In genomic region chr4:7134737-7135388, GRCh38 we compare ENCODE assay signal across 9 cellular contexts. TPM values are rescaled to one million over a fixed set of nuclear protein-coding genes. Genes with fewer than 3 reads are reported as not detected.
DNase-seq lines count a peak whose midpoint lies in the region; ATAC-seq and TF ChIP-seq lines count a peak whose summit lies in the region.
"Had no signal": no experiment of that assay in that cellular context is flagged by ENCODE, and none has a peak within 500 bp of the region (broad histone marks: within the 10 kb centered on the region; RNA-seq: fewer than 3 reads in every experiment).

No MANE protein-coding gene starts in this region.

- H3K4me2 ChIP-seq in mammary epithelial cell (ENCODE audit: insufficient read depth, low read depth, low read length), result no peak overlapping the region

- H3K79me2 ChIP-seq in ACC112 (ENCODE audit: control insufficient read depth, insufficient read depth, low read length, unreplicated experiment), result no peaks in the 10 kb centered on the region
- no peaks in the 10 kb centered on the region for H3K79me2 ChIP-seq in mammary epithelial cell (ENCODE audit: insufficient read depth, low read length)

- peak; percentile 42 for ATAC-seq in mucosa of descending colon
- no peak for ATAC-seq in HG02885 (IDR thresholded peaks at IDR 0.05; ENCODE audit: poor library complexity, unreplicated experiment)

- H2AFZ ChIP-seq in ACC112 (ENCODE audit: low read length, unreplicated experiment), result no peak overlapping the region
- peak overlapping the region; percentile 51 for H2AFZ ChIP-seq in mammary epithelial cell (ENCODE audit: low read depth, low read length)

- DNase-seq in HS-5 (ENCODE audit: low read depth), result peak; percentile 68
- peak; percentile 19 for DNase-seq in mammary epithelial cell
- peak in 2 of 3 donors; percentile 40 to 49 for DNase-seq in mucosa of descending colon
- DNase-seq in activated CD4-positive, alpha-beta memory T cell treated with anti-CD3 and anti-CD28 coated beads, Interleukin-2, amount 10 ng/mL, durations not matched to agents 7 days and 5 days, result no peak
- DNase-seq in stimulated activated CD4-positive, alpha-beta T cell treated with anti-CD3 and anti-CD28 coated beads, Interleukin-4, amount 100 ng/mL, for 4 hours, result no peak
- DNase-seq in SIG-M5 (lab: John Stamatoyannopoulos, UW), result no peak
- DNase-seq: activated CD4-positive, CD25-positive, alpha-beta regulatory T cell had no signal

- H3K9ac ChIP-seq in mammary epithelial cell (ENCODE audit: insufficient read depth, low read length), result no peak overlapping the region

- intact Hi-C loops in mammary epithelial cell (cut with micrococcal nuclease), result no loop called here
- intact Hi-C loops in mucosa of descending colon (cut with DNase I, micrococcal nuclease), result no loop called here

- no peak overlapping the region for H3K27ac Mint-ChIP-seq in activated CD4-positive, alpha-beta memory T cell treated with anti-CD3 and anti-CD28 coated beads, Interleukin-2, amount 10 ng/mL, durations not matched to agents 7 days and 5 days

- no peaks in the 10 kb centered on the region for H3K27me3 ChIP-seq in ACC112 (ENCODE audit: insufficient read depth, low read length)
- H3K27me3 ChIP-seq in mammary epithelial cell (ENCODE audit: insufficient read depth, low read length), result no peaks in the 10 kb centered on the region

- no peaks in the 10 kb centered on the region for H3K9me3 ChIP-seq in mammary epithelial cell (replicated peaks; ENCODE audit: insufficient read depth, low read length)
- no peaks in the 10 kb centered on the region for H3K9me3 ChIP-seq in mucosa of descending colon

- H3K4me3 ChIP-seq in ACC112 (ENCODE audit: low read depth, low read length) (no peak overlapping the region; the same call in 1 of the 2 replicates), mammary epithelial cell (replicated peaks in 1 of 3; ENCODE audit: insufficient read depth in 1 of 3, low read depth in 2 of 3, low read length in 3 of 3) (no peak overlapping the region), mucosa of descending colon (no peak overlapping the region)

- H3K4me3 Mint-ChIP-seq in activated CD4-positive, alpha-beta memory T cell treated with anti-CD3 and anti-CD28 coated beads, Interleukin-2, amount 10 ng/mL, durations not matched to agents 7 days and 5 days, result no peak overlapping the region

- H3K4me1 ChIP-seq in ACC112 (ENCODE audit: control insufficient read depth, insufficient read depth, low read length, unreplicated experiment) (peaks cover 17% of the 10 kb centered on the region), mammary epithelial cell (ENCODE audit: insufficient read depth, low read length) (peaks cover 8% of the 10 kb centered on the region), mucosa of descending colon (ENCODE audit: low read depth) (no peaks in the 10 kb centered on the region)

- CTCF ChIA-PET in mammary epithelial cell (lab: Charles Lee; ENCODE audit: low non-redundant PET), result no interaction called here
- CTCF ChIA-PET in activated CD4-positive, alpha-beta memory T cell treated with anti-CD3 and anti-CD28 coated beads, Interleukin-2, amount 10 ng/mL, durations not matched to agents 7 days and 5 days (lab: Charles Lee), result interaction anchor here (0.7 kb wide), 1 partner anchor 13 kb away, joined by 3 read pairs; no protein-coding TSS in a partner anchor

- no peaks in the 10 kb centered on the region for H4K20me1 ChIP-seq in mammary epithelial cell (ENCODE audit: insufficient read depth, low read length)

- H3K27ac ChIP-seq in ACC112 (ENCODE audit: low read depth, low read length) (peak overlapping the region; percentile 29), mammary epithelial cell (ENCODE audit: insufficient read depth, low read depth, low read length) (no peak overlapping the region)

- H3K4me1 Mint-ChIP-seq in activated CD4-positive, alpha-beta memory T cell treated with anti-CD3 and anti-CD28 coated beads, Interleukin-2, amount 10 ng/mL, durations not matched to agents 7 days and 5 days, result peaks cover 2% of the 10 kb centered on the region

- POLR2A ChIA-PET in activated CD4-positive, alpha-beta memory T cell treated with anti-CD3 and anti-CD28 coated beads, Interleukin-2, amount 10 ng/mL, durations not matched to agents 7 days and 5 days (lab: Charles Lee), result no interaction called here

- peaks cover 3% of the 10 kb centered on the region for H3K9me3 Mint-ChIP-seq in activated CD4-positive, alpha-beta memory T cell treated with anti-CD3 and anti-CD28 coated beads, Interleukin-2, amount 10 ng/mL, durations not matched to agents 7 days and 5 days

- TF ChIP-seq CTCF in mammary epithelial cell (conservative IDR thresholded peaks at IDR 0.05 in 1 of 2, IDR thresholded peaks at IDR 0.05 in 1 of 2; ENCODE audit: extremely low read depth in 1 of 2, insufficient read depth in 1 of 2, low read depth in 1 of 2, low read length in 2 of 2), result no peak
- no peak for TF ChIP-seq CTCF in mucosa of descending colon (IDR thresholded peaks at IDR 0.05)

- no peaks in the 10 kb centered on the region for H3K27me3 Mint-ChIP-seq in activated CD4-positive, alpha-beta memory T cell treated with anti-CD3 and anti-CD28 coated beads, Interleukin-2, amount 10 ng/mL, durations not matched to agents 7 days and 5 days

- no TSS peak for BruUV-seq in mammary epithelial cell (replicated peaks; lab: Mats Ljungman, UMichigan)

- H3K36me3 Mint-ChIP-seq in activated CD4-positive, alpha-beta memory T cell treated with anti-CD3 and anti-CD28 coated beads, Interleukin-2, amount 10 ng/mL, durations not matched to agents 7 days and 5 days (ENCODE audit: low read depth), result no peaks in the 10 kb centered on the region

- H3K36me3 ChIP-seq in ACC112 (ENCODE audit: insufficient read depth, low read length) (no peaks in the 10 kb centered on the region), mammary epithelial cell (ENCODE audit: insufficient read depth, low read length) (no peaks in the 10 kb centered on the region), mucosa of descending colon (ENCODE audit: low read depth) (no peaks in the 10 kb centered on the region)

- dilution Hi-C loops in mammary epithelial cell (cut with HindIII; ENCODE audit: low sequenced_read_pairs), result no loop called here

- 8% methylated on average over 12 of the region's 12 CpGs for WGBS in mammary epithelial cell (ENCODE audit: low coverage, missing lambda C conversion rate)

- in situ Hi-C loops in mammary epithelial cell (cut with MboI; ENCODE audit: low sequenced_read_pairs in 2 of 2), result no loop called here

RNA-seq across cellular contexts. Expression of gene SORCS2, which starts 57.5 kb away (rescaled TPM):
- 10 to 100 TPM in 1 of 2 donors, 1 to 10 TPM in 1; 1.6 to 10.7 TPM for total RNA-seq in mammary epithelial cell
- polyA plus RNA-seq in mammary epithelial cell, result 0.91 TPM
- 0.47 TPM for polyA minus RNA-seq in mammary epithelial cell
- 1 to 10 TPM in 2 of 3 donors, under 1 TPM in 1; 0.20 to 3.1 (median 1.5) TPM for total RNA-seq in mucosa of descending colon
- total RNA-seq in activated CD4-positive, alpha-beta memory T cell treated with anti-CD3 and anti-CD28 coated beads, Interleukin-2, amount 10 ng/mL, durations not matched to agents 7 days and 5 days, result under 1 TPM; 0.10 to 0.18 TPM

Comparison
In these comparisons a context has a peak if more than half of its experiments do, and no peak if none do; other contexts are left out.
1. DNase-seq: peak in HS-5 (single experiment), mammary epithelial cell (single experiment) and mucosa of descending colon (2 of 3); none in activated CD4-positive, alpha-beta memory T cell treated with anti-CD3 and anti-CD28 coated beads, Interleukin-2, amount 10 ng/mL, durations not matched to agents 7 days and 5 days (single experiment), stimulated activated CD4-positive, alpha-beta T cell treated with anti-CD3 and anti-CD28 coated beads, Interleukin-4, amount 100 ng/mL, for 4 hours (0 of 2) and SIG-M5 (single experiment).